Comparison of ENCODE assay signal across 19 cellular contexts in genomic region chr2:25129901-25130520, GRCh38. TPM values are rescaled to one million over a fixed set of nuclear protein-coding genes. Genes with fewer than 3 reads are reported as not detected.
DNase-seq lines count a peak whose midpoint lies in the region; ATAC-seq, FAIRE-seq and TF ChIP-seq lines count a peak whose summit lies in the region.
"Had no signal": no experiment of that assay in that cellular context is flagged by ENCODE, and none has a peak within 500 bp of the region (broad histone marks: within the 10 kb centered on the region; RNA-seq: fewer than 3 reads in every experiment).

No MANE protein-coding gene starts in this region.

- no peak overlapping the region for H3K23ac ChIP-seq in H1 (ENCODE audit: insufficient read length)

- H3K36me3 ChIP-seq in OCI-LY7 (ENCODE audit: insufficient read depth, low read length) (no peaks in the 10 kb centered on the region), H1 (ENCODE audit: control insufficient read depth in 2 of 4, insufficient read depth in 4 of 4, low read length in 3 of 4) (no peaks in the 10 kb centered on the region), testis (ENCODE audit: low read depth, missing control alignments) (no peaks in the 10 kb centered on the region), adrenal gland (replicated peaks in 1 of 2) (no peaks in the 10 kb centered on the region)
- H3K36me3 ChIP-seq: BLaER1, lower lobe of right lung, right lobe of liver, transverse colon had no signal

- no peak for DNase-seq in activated CD8-positive, alpha-beta T cell treated with anti-CD3 and anti-CD28 coated beads for 36 hours
- no peak for DNase-seq in activated CD8-positive, alpha-beta T cell treated with anti-CD3 and anti-CD28 coated beads, Interleukin-2, amount 10 ng/mL, durations not matched to agents 7 days and 5 days
- DNase-seq in OCI-LY7 (ENCODE audit: low spot score): no peak
- no peak for DNase-seq in H1 (ENCODE audit: low read depth in 1 of 2, low spot score in 2 of 2)
- DNase-seq in testis: peak; percentile 42
- no peak for DNase-seq in adrenal gland
- DNase-seq in SHP77 treated with DMSO at 0.1 percent for 48 hours (lab: John Stamatoyannopoulos, UW): no peak
- no peak for DNase-seq in stimulated activated naive B cell treated with anti-CD40 and anti-IgM and Interleukin-4, amounts not matched to agents 10 μg/mL and 1 μg/mL and 100 μg/mL, for 72 hours
- DNase-seq: lower lobe of right lung had no signal

- peaks cover 2 to 32% (median 21%) of the 10 kb centered on the region in 4 experiments for H3K27me3 ChIP-seq in H1 (replicated peaks in 1 of 4; ENCODE audit: control insufficient read depth in 3 of 4, extremely low read depth in 1 of 4, insufficient read depth in 3 of 4, low read length in 3 of 4)
- no peaks in the 10 kb centered on the region for H3K27me3 ChIP-seq in testis
- peaks cover 6% of the 10 kb centered on the region for H3K27me3 ChIP-seq in adrenal gland
- H3K27me3 ChIP-seq: right lobe of liver had no signal

- H4K20me1 ChIP-seq in OCI-LY7 (ENCODE audit: insufficient read depth, low read length): no peaks in the 10 kb centered on the region
- H4K20me1 ChIP-seq in H1 (replicated peaks in 1 of 2; ENCODE audit: control insufficient read depth in 1 of 2, insufficient read depth in 2 of 2, low read length in 2 of 2): no peaks in the 10 kb centered on the region
- H4K20me1 ChIP-seq: BLaER1 had no signal

- H3K27ac ChIP-seq in OCI-LY7 (ENCODE audit: low read depth, low read length, poor library complexity, severe bottlenecking): no peak overlapping the region
- H3K27ac ChIP-seq in H1 (ENCODE audit: low read depth, low read length): no peak overlapping the region
- no peak overlapping the region for H3K27ac ChIP-seq in testis
- no peak overlapping the region for H3K27ac ChIP-seq in adrenal gland
- H3K27ac ChIP-seq: A549, BLaER1, lower lobe of right lung, right lobe of liver, transverse colon had no signal

- no peak for TF ChIP-seq EP300 in H1 (IDR thresholded peaks at IDR 0.05; ENCODE audit: borderline replicate concordance in 1 of 2, low read depth in 2 of 2, low read length in 2 of 2)

- H3K9ac ChIP-seq in H1 (replicated peaks in 1 of 4; ENCODE audit: extremely low read depth in 1 of 4, low read depth in 3 of 4, low read length in 3 of 4): no peak overlapping the region
- H3K9ac ChIP-seq: BLaER1 had no signal

- H3K4me1 Mint-ChIP-seq in activated CD8-positive, alpha-beta T cell treated with anti-CD3 and anti-CD28 coated beads for 36 hours (ENCODE audit: low read depth): peaks cover 3% of the 10 kb centered on the region
- peaks cover 7% of the 10 kb centered on the region for H3K4me1 Mint-ChIP-seq in activated CD8-positive, alpha-beta T cell treated with anti-CD3 and anti-CD28 coated beads, Interleukin-2, amount 10 ng/mL, durations not matched to agents 7 days and 5 days (ENCODE audit: low read depth)
- peaks cover 14 to 28% of the 10 kb centered on the region in 2 donors for H3K4me1 Mint-ChIP-seq in stimulated activated naive B cell treated with anti-CD40 and anti-IgM and Interleukin-4, amounts not matched to agents 10 μg/mL and 1 μg/mL and 100 μg/mL, for 72 hours

- H2AK5ac ChIP-seq in H1 (ENCODE audit: low read depth, low read length): peak overlapping the region; percentile 20

- ATAC-seq in activated CD8-positive, alpha-beta T cell treated with anti-CD3 and anti-CD28 coated beads for 36 hours: no peak
- no peak for ATAC-seq in activated CD8-positive, alpha-beta T cell treated with anti-CD3 and anti-CD28 coated beads, Interleukin-2, amount 10 ng/mL, durations not matched to agents 7 days and 5 days
- ATAC-seq in stimulated activated naive B cell treated with anti-CD40 and anti-IgM and Interleukin-4, amounts not matched to agents 10 μg/mL and 1 μg/mL and 100 μg/mL, for 72 hours (replicated peaks): no peak

- no peak overlapping the region for H4K5ac ChIP-seq in H1 (ENCODE audit: insufficient read length, low read depth, low read length)

- H3K36me3 Mint-ChIP-seq in activated CD8-positive, alpha-beta T cell treated with anti-CD3 and anti-CD28 coated beads for 36 hours (ENCODE audit: low read depth): no peaks in the 10 kb centered on the region
- H3K36me3 Mint-ChIP-seq in activated CD8-positive, alpha-beta T cell treated with anti-CD3 and anti-CD28 coated beads, Interleukin-2, amount 10 ng/mL, durations not matched to agents 7 days and 5 days (ENCODE audit: low read depth): no peaks in the 10 kb centered on the region
- H3K36me3 Mint-ChIP-seq in stimulated activated naive B cell treated with anti-CD40 and anti-IgM and Interleukin-4, amounts not matched to agents 10 μg/mL and 1 μg/mL and 100 μg/mL, for 72 hours: no peaks in the 10 kb centered on the region
- H3K36me3 Mint-ChIP-seq: activated naive CD4-positive, alpha-beta T cell treated with anti-CD3 and anti-CD28 coated beads, Interleukin-2, amount 50 U/mL, for 72 hours had no signal

- H3K23me2 ChIP-seq in H1 (ENCODE audit: low read depth, low read length): peaks cover 6% of the 10 kb centered on the region; the same call in 1 of the 2 replicates

- H2BK15ac ChIP-seq in H1 (ENCODE audit: low read length): 0 out of 2 replicates have a peak overlapping the region, but pooled peaks have one; percentile 29

- intact Hi-C loops in activated CD8-positive, alpha-beta T cell treated with anti-CD3 and anti-CD28 coated beads for 36 hours (cut with micrococcal nuclease): loop anchor here (2.0 kb wide), 1 partner anchor 155 kb away; no protein-coding TSS in a partner anchor
- intact Hi-C loops in OCI-LY7 (cut with micrococcal nuclease; ENCODE audit: unreplicated experiment): loop anchor here (1.0 to 5.0 kb wide), 3 partner anchors 155 to 720 kb away; no protein-coding TSS in a partner anchor
- intact Hi-C loops in testis (cut with DNase I; ENCODE audit: low total_unique reads): loop anchor here (10.0 kb wide), 1 partner anchor 85 kb away; the partner anchor contains the start of gene EFR3B
- intact Hi-C loops in adrenal gland (cut with DNase I): loop anchor here (2.0 to 10.0 kb wide), 4 partner anchors 88 to 725 kb away; partner anchors contain the start of gene EFR3B (in 1 of the 2)

- 0 out of 2 replicates have a peak overlapping the region, but pooled peaks have one; percentile 50 for H2BK12ac ChIP-seq in H1 (ENCODE audit: low read depth, low read length)

- no peak overlapping the region for H3K14ac ChIP-seq in H1 (ENCODE audit: insufficient read length)

- no peaks in the 10 kb centered on the region for H3K79me2 ChIP-seq in OCI-LY7 (ENCODE audit: insufficient read depth, low read depth, low read length)
- no peaks in the 10 kb centered on the region for H3K79me2 ChIP-seq in H1 (ENCODE audit: control insufficient read depth in 1 of 2, insufficient read depth in 2 of 2, low read length in 2 of 2)

- H2BK5ac ChIP-seq in H1 (ENCODE audit: low read depth, low read length): no peak overlapping the region

- no peak overlapping the region for H3K27ac Mint-ChIP-seq in activated CD8-positive, alpha-beta T cell treated with anti-CD3 and anti-CD28 coated beads for 36 hours
- H3K27ac Mint-ChIP-seq in activated CD8-positive, alpha-beta T cell treated with anti-CD3 and anti-CD28 coated beads, Interleukin-2, amount 10 ng/mL, durations not matched to agents 7 days and 5 days: no peak overlapping the region
- no peak overlapping the region for H3K27ac Mint-ChIP-seq in stimulated activated naive B cell treated with anti-CD40 and anti-IgM and Interleukin-4, amounts not matched to agents 10 μg/mL and 1 μg/mL and 100 μg/mL, for 72 hours
- H3K27ac Mint-ChIP-seq: activated CD4-positive, alpha-beta T cell treated with anti-CD3 and anti-CD28 coated beads for 36 hours; activated naive CD4-positive, alpha-beta T cell treated with anti-CD3 and anti-CD28 coated beads, Interleukin-2, amount 50 U/mL, for 72 hours; dendritic cell treated with granulocyte-macrophage colony-stimulating factor and Interleukin-4, amounts not matched to agents 40 ng/mL and 50 ng/mL, for 4 days; stimulated activated naive CD8-positive, alpha-beta T cell treated with anti-CD3 and anti-CD28 coated beads, Interleukin-15, amount 100 ng/mL, for 72 hours had no signal

- no peaks in the 10 kb centered on the region for H3K9me2 ChIP-seq in OCI-LY7 (ENCODE audit: insufficient read depth, low read length)

- no peak overlapping the region for H2BK120ac ChIP-seq in H1 (replicated peaks; ENCODE audit: low read depth, low read length)

- CTCF ChIA-PET in activated CD8-positive, alpha-beta T cell treated with anti-CD3 and anti-CD28 coated beads for 36 hours (lab: Charles Lee): interaction anchor here (0.6 to 8.1 kb wide), 23 partner anchors 9 to 720 kb away, joined by 3 to 183 read pairs (median 3); no protein-coding TSS in a partner anchor
- CTCF ChIA-PET in activated CD8-positive, alpha-beta T cell treated with anti-CD3 and anti-CD28 coated beads, Interleukin-2, amount 10 ng/mL, durations not matched to agents 7 days and 5 days (lab: Charles Lee): interaction anchor here (0.6 to 6.2 kb wide), 11 partner anchors 9 to 720 kb away, joined by 3 to 180 read pairs (median 4); no protein-coding TSS in a partner anchor
- CTCF ChIA-PET in OCI-LY7 (lab: Charles Lee; ENCODE audit: unreplicated experiment): interaction anchor here (0.9 to 1.2 kb wide), 3 partner anchors 154 to 303 kb away, joined by 3 to 7 read pairs (median 3); no protein-coding TSS in a partner anchor
- CTCF ChIA-PET in H1 (lab: Charles Lee; ENCODE audit: partially characterized antibody): interaction anchor here (0.6 to 10.0 kb wide), 31 partner anchors 10 to 302 kb away, joined by 3 to 176 read pairs (median 4); partner anchors contain the start of genes EFR3B and POMC

- no peak overlapping the region for H3K4me2 ChIP-seq in OCI-LY7 (ENCODE audit: low read length)
- H3K4me2 ChIP-seq in H1 (ENCODE audit: insufficient read depth in 1 of 2, low read depth in 2 of 2, low read length in 2 of 2): no peak overlapping the region
- H3K4me2 ChIP-seq: A549, BLaER1 had no signal

- TF ChIP-seq RAD21 in H1 (IDR thresholded peaks at IDR 0.05 in 1 of 2, conservative IDR thresholded peaks at IDR 0.05 in 1 of 2; ENCODE audit: low read depth in 2 of 2, low read length in 2 of 2): peak in 1 of 2 experiments; percentile 16; a peak in 1 of 4 replicates

- TF ChIP-seq POLR2A in H1 (IDR thresholded peaks at IDR 0.05; ENCODE audit: control extremely low read depth in 1 of 2, low read depth in 2 of 2, low read length in 2 of 2) (no peak), testis (IDR thresholded peaks at IDR 0.05) (no peak), adrenal gland (IDR thresholded peaks at IDR 0.05) (no peak)

- no peak overlapping the region for H2AFZ ChIP-seq in OCI-LY7 (ENCODE audit: low read length)
- no peak overlapping the region for H2AFZ ChIP-seq in H1 (ENCODE audit: low read length)

- TF ChIP-seq CTCF in activated CD8-positive, alpha-beta T cell treated with anti-CD3 and anti-CD28 coated beads for 36 hours (IDR thresholded peaks at IDR 0.05): peak; percentile 1
- TF ChIP-seq CTCF in OCI-LY7 (conservative IDR thresholded peaks at IDR 0.05; ENCODE audit: low read length) (0 out of 2 replicates have a peak, but pooled peaks have one; percentile 5), H1 (IDR thresholded peaks at IDR 0.05; ENCODE audit: control extremely low read depth in 1 of 3, insufficient read depth in 1 of 3, low read depth in 1 of 3, low read length in 3 of 3) (peak in 2 of 3 experiments; percentile 1 to 9; a peak in 1 of 4 replicates), testis (IDR thresholded peaks at IDR 0.05) (peak in 1 of 3 experiments; percentile 34), adrenal gland (IDR thresholded peaks at IDR 0.05) (no peak)

- FAIRE-seq in H1 (lab: Jason Lieb, UNC): no peak
- FAIRE-seq: A549, astrocyte had no signal

- no peak overlapping the region for H2BK20ac ChIP-seq in H1 (ENCODE audit: low read length)

- no peak overlapping the region for H3K4me3 ChIP-seq in OCI-LY7 (ENCODE audit: low read depth, low read length, poor library complexity, severe bottlenecking)
- no peak overlapping the region for H3K4me3 ChIP-seq in H1 (ENCODE audit: extremely low read depth in 1 of 4, insufficient read depth in 2 of 4, low read depth in 3 of 4, low read length in 4 of 4)
- H3K4me3 ChIP-seq in testis: no peak overlapping the region
- no peak overlapping the region for H3K4me3 ChIP-seq in adrenal gland
- H3K4me3 ChIP-seq: A549, BLaER1, lower lobe of right lung, right lobe of liver, transverse colon had no signal

- H3K4me1 ChIP-seq in OCI-LY7 (ENCODE audit: insufficient read depth, low read length, poor library complexity, severe bottlenecking) (peaks cover 3% of the 10 kb centered on the region), H1 (replicated peaks in 1 of 4; ENCODE audit: control insufficient read depth in 3 of 4, insufficient read depth in 4 of 4, low read length in 3 of 4) (peaks cover 0 to 12% (median 7%) of the 10 kb centered on the region in 4 experiments; a peak in 6 of 7 replicates), testis (no peaks in the 10 kb centered on the region), adrenal gland (replicated peaks in 1 of 2) (no peaks in the 10 kb centered on the region)
- H3K4me1 ChIP-seq: right lobe of liver had no signal

- no peak overlapping the region for H3K56ac ChIP-seq in H1 (replicated peaks; ENCODE audit: insufficient read length, low read depth, low read length)

- H3K9me3 ChIP-seq in OCI-LY7 (ENCODE audit: low read length) (no peaks in the 10 kb centered on the region), H1 (ENCODE audit: insufficient read depth in 2 of 2, low read depth in 1 of 2, low read length in 1 of 2) (no peaks in the 10 kb centered on the region), testis (no peaks in the 10 kb centered on the region), adrenal gland (replicated peaks in 1 of 3) (no peaks in the 10 kb centered on the region)
- H3K9me3 ChIP-seq: A549, BLaER1, lower lobe of right lung, right lobe of liver, transverse colon had no signal

- H3K27me3 Mint-ChIP-seq in activated CD8-positive, alpha-beta T cell treated with anti-CD3 and anti-CD28 coated beads for 36 hours: peaks cover 33% of the 10 kb centered on the region
- peaks cover 41% of the 10 kb centered on the region for H3K27me3 Mint-ChIP-seq in activated CD8-positive, alpha-beta T cell treated with anti-CD3 and anti-CD28 coated beads, Interleukin-2, amount 10 ng/mL, durations not matched to agents 7 days and 5 days (ENCODE audit: low read depth)
- H3K27me3 Mint-ChIP-seq in stimulated activated naive B cell treated with anti-CD40 and anti-IgM and Interleukin-4, amounts not matched to agents 10 μg/mL and 1 μg/mL and 100 μg/mL, for 72 hours: peaks cover 50 to 53% of the 10 kb centered on the region in 2 donors

- no peak overlapping the region for H4K91ac ChIP-seq in H1 (replicated peaks; ENCODE audit: insufficient read length, low read length)

- WGBS in H1 (ENCODE audit: extremely low coverage in 1 of 2, insufficient coverage in 1 of 2, insufficient read length in 1 of 2, insufficient replicate concordance in 2 of 2, low coverage in 1 of 2, low lambda C conversion rate in 2 of 2, missing lambda C conversion rate in 1 of 2), 2 experiments: 90% methylated on average over 11 of the region's 15 CpGs; no CpG with 5 or more reads in 1 of the 2 experiments
- WGBS in testis, 2 donors: 85 to 86% methylated on average over 10 to 15 of the region's 15 CpGs
- 57 to 78% (median 76%) methylated on average over 5 to 15 of the region's 15 CpGs for WGBS in adrenal gland, 4 donors

- H4K8ac ChIP-seq in H1 (ENCODE audit: extremely low read depth, insufficient read depth, low read length): no peak overlapping the region

- no TSS peak for BruUV-seq in OCI-LY7 (replicated peaks; lab: Mats Ljungman, UMichigan)

- no peaks in the 10 kb centered on the region for H3K79me1 ChIP-seq in H1 (ENCODE audit: low read depth, low read length)

- H3K4ac ChIP-seq in H1 (replicated peaks; ENCODE audit: insufficient read length, low read depth, low read length): no peak overlapping the region

- no peak overlapping the region for H3K18ac ChIP-seq in H1 (ENCODE audit: extremely low read depth, low read length)

- H3K9me3 Mint-ChIP-seq in activated CD8-positive, alpha-beta T cell treated with anti-CD3 and anti-CD28 coated beads for 36 hours: no peaks in the 10 kb centered on the region
- H3K9me3 Mint-ChIP-seq in activated CD8-positive, alpha-beta T cell treated with anti-CD3 and anti-CD28 coated beads, Interleukin-2, amount 10 ng/mL, durations not matched to agents 7 days and 5 days (ENCODE audit: insufficient read depth): no peaks in the 10 kb centered on the region
- no peaks in the 10 kb centered on the region for H3K9me3 Mint-ChIP-seq in stimulated activated naive B cell treated with anti-CD40 and anti-IgM and Interleukin-4, amounts not matched to agents 10 μg/mL and 1 μg/mL and 100 μg/mL, for 72 hours
- H3K9me3 Mint-ChIP-seq: activated naive CD4-positive, alpha-beta T cell treated with anti-CD3 and anti-CD28 coated beads, Interleukin-2, amount 50 U/mL, for 72 hours; dendritic cell treated with granulocyte-macrophage colony-stimulating factor and Interleukin-4, amounts not matched to agents 40 ng/mL and 50 ng/mL, for 4 days; stimulated activated naive CD8-positive, alpha-beta T cell treated with anti-CD3 and anti-CD28 coated beads, Interleukin-15, amount 100 ng/mL, for 72 hours had no signal

- no peak overlapping the region for H3K4me3 Mint-ChIP-seq in activated CD8-positive, alpha-beta T cell treated with anti-CD3 and anti-CD28 coated beads for 36 hours
- H3K4me3 Mint-ChIP-seq in activated CD8-positive, alpha-beta T cell treated with anti-CD3 and anti-CD28 coated beads, Interleukin-2, amount 10 ng/mL, durations not matched to agents 7 days and 5 days: no peak overlapping the region
- peak overlapping the region in 1 of 2 donors; percentile 11 for H3K4me3 Mint-ChIP-seq in stimulated activated naive B cell treated with anti-CD40 and anti-IgM and Interleukin-4, amounts not matched to agents 10 μg/mL and 1 μg/mL and 100 μg/mL, for 72 hours
- H3K4me3 Mint-ChIP-seq: activated CD4-positive, alpha-beta T cell treated with anti-CD3 and anti-CD28 coated beads for 36 hours; dendritic cell treated with granulocyte-macrophage colony-stimulating factor and Interleukin-4, amounts not matched to agents 40 ng/mL and 50 ng/mL, for 4 days had no signal

- POLR2A ChIA-PET in activated CD8-positive, alpha-beta T cell treated with anti-CD3 and anti-CD28 coated beads for 36 hours (lab: Charles Lee): interaction anchor here (1.2 to 1.6 kb wide), 5 partner anchors 88 to 337 kb away, joined by 3 to 11 read pairs (median 4); partner anchors contain the start of genes CENPO, EFR3B and PTRHD1
- POLR2A ChIA-PET in activated CD8-positive, alpha-beta T cell treated with anti-CD3 and anti-CD28 coated beads, Interleukin-2, amount 10 ng/mL, durations not matched to agents 7 days and 5 days (lab: Charles Lee): interaction anchor here (0.9 to 1.4 kb wide), 3 partner anchors 154 to 157 kb away, joined by 3 to 7 read pairs (median 4); no protein-coding TSS in a partner anchor
- POLR2A ChIA-PET in OCI-LY7 (lab: Charles Lee): interaction anchor here (1.2 kb wide), 1 partner anchor 164 kb away, joined by 3 read pairs; no protein-coding TSS in a partner anchor
- POLR2A ChIA-PET in H1 (lab: Charles Lee; ENCODE audit: partially characterized antibody): interaction anchor here (1.7 to 2.8 kb wide), 2 partner anchors 22 to 157 kb away, joined by 3 to 11 read pairs; no protein-coding TSS in a partner anchor

RNA-seq across cellular contexts. Expression of gene POMC, which starts 38.4 kb away (rescaled TPM):
- total RNA-seq in activated CD8-positive, alpha-beta T cell treated with anti-CD3 and anti-CD28 coated beads for 36 hours: 1 to 10 TPM; 5.1 to 5.5 TPM
- 1 to 10 TPM; 2.1 to 3.4 TPM for total RNA-seq in activated CD8-positive, alpha-beta T cell treated with anti-CD3 and anti-CD28 coated beads, Interleukin-2, amount 10 ng/mL, durations not matched to agents 7 days and 5 days
- not detected in 2 replicates for total RNA-seq in OCI-LY7 (2014; rRNA removed; shearing (Covaris generic))
- total RNA-seq in OCI-LY7 (2022) (not detected in 2 replicates), testis (10 to 100 TPM; 55.7 to 77.2 TPM), adrenal gland (10 to 100 TPM in 3 of 8 donors, 1 to 10 TPM in 5; 6.3 to 53.8 (median 8.2) TPM)
- 1.7 and 2.2 TPM in 2 replicates for total RNA-seq in H1 (2021; fragmentation: NEBNext Ultra II Directional; extraction: Animal tissue kit (Norgen Biotek cat#: 25700))
- polyA plus RNA-seq in H1 (2011; rRNA removed) (4.7 and 6.1 TPM in 2 replicates), testis (ENCODE audit: insufficient read depth, low read depth, low replicate concordance) (17.9 TPM), adrenal gland (100 to 1,000 TPM in 1 of 3 donors, 10 to 100 TPM in 1, under 1 TPM in 1; 0.75 to 115 (median 33.6) TPM)
- 4.8 TPM for polyA plus RNA-seq in H1 (2011; cell fraction: cytosol; rRNA removed)
- 4.0 TPM for polyA plus RNA-seq in H1 (2011; cell fraction: nucleus; rRNA removed)
- polyA plus RNA-seq in H1 (2012, experiment 1 of 2): 2.5 to 3.1 TPM (median 3.0 TPM) in 3 of 4 replicates, not detected in the other
- polyA plus RNA-seq in H1 (2012, experiment 2 of 2): 2.4 TPM
- polyA plus RNA-seq in H1 (2013, experiment 1 of 2): 4.6 TPM
- polyA plus RNA-seq in H1 (2013, experiment 2 of 2): 4.0 TPM
- polyA minus RNA-seq in H1 (2011; rRNA and poly(A)+ RNA removed): 0.32 and 0.71 TPM in 2 replicates
- 3.2 TPM for polyA minus RNA-seq in H1 (2011; cell fraction: cytosol; rRNA and poly(A)+ RNA removed)
- polyA minus RNA-seq in H1 (2011; cell fraction: nucleus; rRNA and poly(A)+ RNA removed): 1.7 TPM
- total RNA-seq: astrocyte had no signal
- polyA plus RNA-seq: A549, neural cell had no signal

Comparison
In these comparisons a context has a peak if more than half of its experiments do, and no peak if none do; other contexts are left out.
1. CTCF ChIP-seq: peak in activated CD8-positive, alpha-beta T cell treated with anti-CD3 and anti-CD28 coated beads for 36 hours (single experiment), OCI-LY7 (single experiment) and H1 (2 of 3); none in adrenal gland (0 of 6).